Comparison of ENCODE assay signal across 1 cellular context in genomic region chr12:65561798-65562382, GRCh38.
TF ChIP-seq lines count a peak whose summit lies in the region.

No MANE protein-coding gene starts in this region.

TF ChIP-seq in K562, 482 proteins besides CTCF, POLR2A, EP300 and RAD21 (continued from another document and continues in another):
- TF ChIP-seq ZNF212 (CRISPR knock-in tag; IDR thresholded peaks at IDR 0.05) (0 out of 2 replicates have a peak, but pooled peaks have one; percentile 26), SMARCC2 (IDR thresholded peaks at IDR 0.05; ENCODE audit: low read depth) (no peak), GTF2A2 (tag; IDR thresholded peaks at IDR 0.05) (peak; percentile 77; the same call in 1 of the 2 replicates), CTBP1 (IDR thresholded peaks at IDR 0.05; ENCODE audit: borderline replicate concordance) (no peak), DIDO1 (tag; IDR thresholded peaks at IDR 0.05; ENCODE audit: low read depth) (peak; percentile 75; the same call in 1 of the 2 replicates), HDAC8 (tag; IDR thresholded peaks at IDR 0.05) (peak; percentile 90), NBN (IDR thresholded peaks at IDR 0.05; ENCODE audit: low read depth) (no peak), ZNF184 (CRISPR knock-in tag; IDR thresholded peaks at IDR 0.05) (no peak), PHTF2 (CRISPR knock-in tag; IDR thresholded peaks at IDR 0.05) (no peak), SP2 (IDR thresholded peaks at IDR 0.05; ENCODE audit: extremely low read depth, low read depth, low read length, poor library complexity, severe bottlenecking) (no peak), CBX8 (IDR thresholded peaks at IDR 0.05; ENCODE audit: borderline replicate concordance, extremely low read depth, low read depth, low read length, poor library complexity, severe bottlenecking) (no peak), PYGO2 (tag; IDR thresholded peaks at IDR 0.05) (peak; percentile 79), ZNF316 (IDR thresholded peaks at IDR 0.05) (no peak), HDAC1 (IDR thresholded peaks at IDR 0.05) (no peak), E2F3 (CRISPR knock-in tag; IDR thresholded peaks at IDR 0.05) (peak; percentile 29; the same call in 1 of the 2 replicates), RREB1 (CRISPR knock-in tag; IDR thresholded peaks at IDR 0.05) (peak; percentile 60; the same call in 1 of the 2 replicates), ZNF766 (CRISPR knock-in tag; conservative IDR thresholded peaks at IDR 0.05) (peak; percentile 66; the same call in 1 of the 2 replicates), ZBED1 (IDR thresholded peaks at IDR 0.05) (no peak), POU5F1 (IDR thresholded peaks at IDR 0.05; ENCODE audit: borderline replicate concordance, low read depth, low read length, partially characterized antibody) (no peak), NFXL1 (CRISPR knock-in tag; IDR thresholded peaks at IDR 0.05) (0 out of 2 replicates have a peak, but pooled peaks have one; percentile 27), ZNF445 (CRISPR knock-in tag; IDR thresholded peaks at IDR 0.05; ENCODE audit: low read depth) (0 out of 2 replicates have a peak, but pooled peaks have one; percentile 29), ZFX (CRISPR knock-in tag; IDR thresholded peaks at IDR 0.05) (no peak), RFX1 (IDR thresholded peaks at IDR 0.05) (no peak), SMARCA4 (IDR thresholded peaks at IDR 0.05) (no peak), CUX1 (CRISPR knock-in tag; IDR thresholded peaks at IDR 0.05) (no peak), MAZ (CRISPR knock-in tag; conservative IDR thresholded peaks at IDR 0.05 in 1 of 2, IDR thresholded peaks at IDR 0.05 in 1 of 2) (peak in 1 of 2 experiments; percentile 60; a peak in 2 of 4 replicates), HIVEP1 (CRISPR knock-in tag; IDR thresholded peaks at IDR 0.05) (peak; percentile 80), HLTF (IDR thresholded peaks at IDR 0.05) (no peak), ZBTB8A (IDR thresholded peaks at IDR 0.05; ENCODE audit: partially characterized antibody) (no peak), ZNF133 (CRISPR knock-in tag; IDR thresholded peaks at IDR 0.05) (no peak), HDGF (IDR thresholded peaks at IDR 0.05) (no peak), ZNF165 (CRISPR knock-in tag; IDR thresholded peaks at IDR 0.05; ENCODE audit: borderline replicate concordance) (peak; percentile 62; the same call in 1 of the 2 replicates), SMAD3 (CRISPR knock-in tag; conservative IDR thresholded peaks at IDR 0.05) (peak; percentile 80), ZNF282 (CRISPR knock-in tag; IDR thresholded peaks at IDR 0.05) (no peak), ZNF384 (IDR thresholded peaks at IDR 0.05; ENCODE audit: low read depth, low read length) (no peak), ZNF584 (CRISPR knock-in tag; IDR thresholded peaks at IDR 0.05; ENCODE audit: low read depth) (peak; percentile 80; the same call in 1 of the 2 replicates), ERF (CRISPR knock-in tag; IDR thresholded peaks at IDR 0.05) (peak; percentile 92), NR4A1 (CRISPR knock-in tag; IDR thresholded peaks at IDR 0.05) (no peak; the same call in 1 of the 2 replicates), NR4A1 (tag; IDR thresholded peaks at IDR 0.05) (0 out of 2 replicates have a peak, but pooled peaks have one; percentile 41), ZNF79 (CRISPR knock-in tag; IDR thresholded peaks at IDR 0.05; ENCODE audit: low read depth) (peak; percentile 89), SP1 (CRISPR knock-in tag; IDR thresholded peaks at IDR 0.05) (no peak), DMBX1 (CRISPR knock-in tag; IDR thresholded peaks at IDR 0.05; ENCODE audit: borderline replicate concordance) (peak; percentile 97), SMARCA5 (IDR thresholded peaks at IDR 0.05) (no peak), RBM39 (optimal IDR thresholded peaks at IDR 0.05; ENCODE audit: low read depth, low read length) (no peak), DPF2 (IDR thresholded peaks at IDR 0.05) (no peak)
- TF ChIP-seq, protein P1, sequence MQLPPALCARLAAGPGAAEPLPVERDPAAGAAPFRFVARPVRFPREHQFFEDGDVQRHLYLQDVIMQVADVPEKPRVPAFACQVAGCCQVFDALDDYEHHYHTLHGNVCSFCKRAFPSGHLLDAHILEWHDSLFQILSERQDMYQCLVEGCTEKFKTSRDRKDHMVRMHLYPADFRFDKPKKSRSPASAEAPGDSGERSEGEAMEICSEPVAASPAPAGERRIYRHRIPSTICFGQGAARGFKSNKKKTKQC (CRISPR knock-in tag; IDR thresholded peaks at IDR 0.05), result no peak
- TF ChIP-seq, protein P2, sequence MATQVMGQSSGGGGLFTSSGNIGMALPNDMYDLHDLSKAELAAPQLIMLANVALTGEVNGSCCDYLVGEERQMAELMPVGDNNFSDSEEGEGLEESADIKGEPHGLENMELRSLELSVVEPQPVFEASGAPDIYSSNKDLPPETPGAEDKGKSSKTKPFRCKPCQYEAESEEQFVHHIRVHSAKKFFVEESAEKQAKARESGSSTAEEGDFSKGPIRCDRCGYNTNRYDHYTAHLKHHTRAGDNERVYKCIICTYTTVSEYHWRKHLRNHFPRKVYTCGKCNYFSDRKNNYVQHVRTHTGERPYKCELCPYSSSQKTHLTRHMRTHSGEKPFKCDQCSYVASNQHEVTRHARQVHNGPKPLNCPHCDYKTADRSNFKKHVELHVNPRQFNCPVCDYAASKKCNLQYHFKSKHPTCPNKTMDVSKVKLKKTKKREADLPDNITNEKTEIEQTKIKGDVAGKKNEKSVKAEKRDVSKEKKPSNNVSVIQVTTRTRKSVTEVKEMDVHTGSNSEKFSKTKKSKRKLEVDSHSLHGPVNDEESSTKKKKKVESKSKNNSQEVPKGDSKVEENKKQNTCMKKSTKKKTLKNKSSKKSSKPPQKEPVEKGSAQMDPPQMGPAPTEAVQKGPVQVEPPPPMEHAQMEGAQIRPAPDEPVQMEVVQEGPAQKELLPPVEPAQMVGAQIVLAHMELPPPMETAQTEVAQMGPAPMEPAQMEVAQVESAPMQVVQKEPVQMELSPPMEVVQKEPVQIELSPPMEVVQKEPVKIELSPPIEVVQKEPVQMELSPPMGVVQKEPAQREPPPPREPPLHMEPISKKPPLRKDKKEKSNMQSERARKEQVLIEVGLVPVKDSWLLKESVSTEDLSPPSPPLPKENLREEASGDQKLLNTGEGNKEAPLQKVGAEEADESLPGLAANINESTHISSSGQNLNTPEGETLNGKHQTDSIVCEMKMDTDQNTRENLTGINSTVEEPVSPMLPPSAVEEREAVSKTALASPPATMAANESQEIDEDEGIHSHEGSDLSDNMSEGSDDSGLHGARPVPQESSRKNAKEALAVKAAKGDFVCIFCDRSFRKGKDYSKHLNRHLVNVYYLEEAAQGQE (CRISPR knock-in tag; IDR thresholded peaks at IDR 0.05; ENCODE audit: low read depth), result 0 out of 2 replicates have a peak, but pooled peaks have one; percentile 38
- TF ChIP-seq, protein P3, sequence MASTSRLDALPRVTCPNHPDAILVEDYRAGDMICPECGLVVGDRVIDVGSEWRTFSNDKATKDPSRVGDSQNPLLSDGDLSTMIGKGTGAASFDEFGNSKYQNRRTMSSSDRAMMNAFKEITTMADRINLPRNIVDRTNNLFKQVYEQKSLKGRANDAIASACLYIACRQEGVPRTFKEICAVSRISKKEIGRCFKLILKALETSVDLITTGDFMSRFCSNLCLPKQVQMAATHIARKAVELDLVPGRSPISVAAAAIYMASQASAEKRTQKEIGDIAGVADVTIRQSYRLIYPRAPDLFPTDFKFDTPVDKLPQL (IDR thresholded peaks at IDR 0.05; ENCODE audit: extremely low read depth, insufficient read length), result no peak
- TF ChIP-seq, protein P4, sequence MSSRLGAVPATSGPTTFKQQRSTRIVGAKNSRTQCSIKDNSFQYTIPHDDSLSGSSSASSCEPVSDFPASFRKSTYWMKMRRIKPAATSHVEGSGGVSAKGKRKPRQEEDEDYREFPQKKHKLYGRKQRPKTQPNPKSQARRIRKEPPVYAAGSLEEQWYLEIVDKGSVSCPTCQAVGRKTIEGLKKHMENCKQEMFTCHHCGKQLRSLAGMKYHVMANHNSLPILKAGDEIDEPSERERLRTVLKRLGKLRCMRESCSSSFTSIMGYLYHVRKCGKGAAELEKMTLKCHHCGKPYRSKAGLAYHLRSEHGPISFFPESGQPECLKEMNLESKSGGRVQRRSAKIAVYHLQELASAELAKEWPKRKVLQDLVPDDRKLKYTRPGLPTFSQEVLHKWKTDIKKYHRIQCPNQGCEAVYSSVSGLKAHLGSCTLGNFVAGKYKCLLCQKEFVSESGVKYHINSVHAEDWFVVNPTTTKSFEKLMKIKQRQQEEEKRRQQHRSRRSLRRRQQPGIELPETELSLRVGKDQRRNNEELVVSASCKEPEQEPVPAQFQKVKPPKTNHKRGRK (tag; IDR thresholded peaks at IDR 0.05), result no peak
